13 cellular contexts compared by ENCODE assay signal in the genomic region with DNA sequence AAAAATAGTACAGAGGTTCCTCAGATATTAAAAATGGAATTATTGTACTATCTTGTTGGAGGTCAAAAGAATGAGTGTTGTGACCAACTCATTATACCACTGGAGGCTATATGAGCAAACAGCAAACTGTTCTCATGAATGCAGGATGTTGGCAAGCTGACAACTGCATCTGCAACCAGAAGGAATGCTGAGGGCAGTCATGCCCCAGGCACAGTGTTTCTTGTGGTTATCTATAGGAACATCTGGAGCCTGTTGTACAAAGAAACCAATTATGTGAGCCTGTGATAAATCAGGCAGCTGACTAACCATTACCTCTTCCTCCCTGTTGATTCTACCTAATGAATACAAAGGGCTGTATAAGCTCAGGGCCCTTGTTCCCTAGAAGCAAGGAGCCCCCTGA.
"Had no signal": no experiment of that assay in that cellular context is flagged by ENCODE, and none has a peak within 500 bp of the region (broad histone marks: within the 10 kb centered on the region; RNA-seq: fewer than 3 reads in every experiment).

No MANE protein-coding gene starts in this region.

- ATAC-seq: activated CD8-positive, alpha-beta T cell treated with anti-CD3 and anti-CD28 coated beads, Interleukin-2, amount 10 ng/mL, durations not matched to agents 7 days and 5 days; activated T-helper 17 cell treated with anti-CD3 and anti-CD28 coated beads, Interleukin-2, amount 50 U/mL, for 72 hours; effector memory CD8-positive, alpha-beta T cell; left cardiac atrium; naive thymus-derived CD4-positive, alpha-beta T cell; WTC11 had no signal

- DNase-seq: activated CD4-positive, alpha-beta T cell treated with anti-CD3 and anti-CD28 coated beads for 48 hours; activated CD8-positive, alpha-beta T cell treated with anti-CD3 and anti-CD28 coated beads, Interleukin-2, amount 10 ng/mL, durations not matched to agents 7 days and 5 days; activated naive CD4-positive, alpha-beta T cell treated with anti-CD3 and anti-CD28 coated beads for 36 hours; caudate nucleus; effector memory CD8-positive, alpha-beta T cell; erythroblast; immature natural killer cell; left cardiac atrium; naive thymus-derived CD4-positive, alpha-beta T cell; thyroid gland; uterus had no signal
